In the genomic region with DNA sequence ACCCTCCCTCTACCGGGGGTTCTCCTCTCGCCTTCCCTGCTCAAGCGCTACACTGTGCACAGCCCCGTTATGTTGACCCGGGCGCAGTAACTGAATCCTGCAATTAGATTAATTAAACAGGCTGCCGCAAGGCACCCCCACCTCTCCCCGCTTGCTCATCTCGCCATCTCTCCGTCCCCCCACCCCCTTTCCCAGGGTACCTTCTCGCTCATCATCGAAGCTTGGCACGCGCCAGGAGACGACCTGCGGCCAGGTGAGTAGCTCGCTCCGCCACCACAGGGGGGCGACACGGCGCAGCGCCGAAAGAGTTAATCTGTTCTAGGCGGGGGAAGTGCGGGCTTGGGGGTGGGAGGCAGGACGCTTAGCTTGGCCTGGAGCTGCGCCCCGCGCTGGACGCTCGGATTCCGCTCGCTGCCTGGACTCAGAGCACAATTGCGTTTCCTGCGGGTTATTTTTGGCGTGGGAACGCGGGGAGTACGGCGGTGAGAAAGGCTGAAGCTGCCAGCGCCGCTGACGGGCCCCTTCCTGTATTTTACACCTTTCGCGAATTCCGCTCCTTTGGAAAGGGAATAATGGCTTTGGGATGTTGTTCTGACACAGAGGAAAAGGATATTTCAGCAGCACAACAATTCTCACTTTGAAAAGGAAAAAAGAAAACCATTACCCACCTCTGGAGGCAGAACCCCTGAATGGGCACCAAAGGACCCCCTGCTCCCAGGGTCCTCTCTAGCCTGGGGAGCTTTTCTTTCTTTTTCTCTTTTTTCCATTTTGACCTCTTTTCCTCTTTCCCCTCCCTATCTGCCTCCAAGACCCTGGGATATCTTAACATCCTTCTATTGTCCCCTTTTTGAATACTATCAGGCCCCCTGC, we compare ENCODE assay signal across 8 cellular contexts. TPM values are rescaled to one million over a fixed set of nuclear protein-coding genes. Genes with fewer than 3 reads are reported as not detected.
DNase-seq lines count a peak whose midpoint lies in the region; ATAC-seq and TF ChIP-seq lines count a peak whose summit lies in the region.

No MANE protein-coding gene starts in this region.

- peak; percentile 4 for DNase-seq in NCI-H2227 treated with DMSO at 0.1 percent for 48 hours (lab: John Stamatoyannopoulos, UW)
- DNase-seq in activated naive CD4-positive, alpha-beta T cell treated with Interleukin-2 at 50 U/mL for 16 hours, result peak; percentile 49
- peak; percentile 86 for DNase-seq in cardiac septum (ENCODE audit: low spot score)
- DNase-seq in sciatic nerve (ENCODE audit: low spot score), result no peak
- DNase-seq in DMS153 treated with DMSO at 0.1 percent for 48 hours (lab: John Stamatoyannopoulos, UW; ENCODE audit: unreplicated experiment), result no peak
- no peak for DNase-seq in NCI-H2081 treated with DMSO at 0.1 percent for 48 hours (lab: John Stamatoyannopoulos, UW)
- DNase-seq in DMS114 treated with DMSO at 0.1 percent for 48 hours (lab: John Stamatoyannopoulos, UW; ENCODE audit: unreplicated experiment), result no peak

- peak; percentile 7 for ATAC-seq in sciatic nerve

- intact Hi-C loops in cardiac septum (cut with DNase I) (no loop called here), sciatic nerve (cut with DNase I) (no loop called here)

- H3K4me3 ChIP-seq in GM12875 (ENCODE audit: low read depth, low read length), result no peak overlapping the region

- TF ChIP-seq CTCF in GM12875 (IDR thresholded peaks at IDR 0.05; ENCODE audit: borderline replicate concordance, insufficient read depth, low read depth, low read length), result peak; percentile 90

RNA-seq across cellular contexts. Expression of a gene that starts 1.5 kb away (rescaled TPM):
- total RNA-seq in cardiac septum (11.5 TPM), sciatic nerve (33.3 TPM)

RNA-seq across cellular contexts. Expression of a gene that starts 22.6 kb away (rescaled TPM):
- 1.6 TPM for total RNA-seq in cardiac septum
- total RNA-seq in sciatic nerve, result 0.58 TPM

RNA-seq across cellular contexts. Expression of a gene that starts 36.4 kb away (rescaled TPM):
- total RNA-seq in cardiac septum (16.0 TPM), sciatic nerve (17.3 TPM)

RNA-seq across cellular contexts. Expression of a gene that starts 56.6 kb away (rescaled TPM):
- total RNA-seq in cardiac septum, result 0.13 TPM
- total RNA-seq in sciatic nerve, result 0.22 TPM

Comparison
In these comparisons a context has a peak if more than half of its experiments do, and no peak if none do; other contexts are left out.
1. DNase-seq: peak in NCI-H2227 treated with DMSO at 0.1 percent for 48 hours (single experiment), activated naive CD4-positive, alpha-beta T cell treated with Interleukin-2 at 50 U/mL for 16 hours (single experiment) and cardiac septum (single experiment); none in sciatic nerve (single experiment), DMS153 treated with DMSO at 0.1 percent for 48 hours (single experiment), NCI-H2081 treated with DMSO at 0.1 percent for 48 hours (single experiment) and DMS114 treated with DMSO at 0.1 percent for 48 hours (single experiment).